ENCODE assay signal across 28 cellular contexts in the genomic region with DNA sequence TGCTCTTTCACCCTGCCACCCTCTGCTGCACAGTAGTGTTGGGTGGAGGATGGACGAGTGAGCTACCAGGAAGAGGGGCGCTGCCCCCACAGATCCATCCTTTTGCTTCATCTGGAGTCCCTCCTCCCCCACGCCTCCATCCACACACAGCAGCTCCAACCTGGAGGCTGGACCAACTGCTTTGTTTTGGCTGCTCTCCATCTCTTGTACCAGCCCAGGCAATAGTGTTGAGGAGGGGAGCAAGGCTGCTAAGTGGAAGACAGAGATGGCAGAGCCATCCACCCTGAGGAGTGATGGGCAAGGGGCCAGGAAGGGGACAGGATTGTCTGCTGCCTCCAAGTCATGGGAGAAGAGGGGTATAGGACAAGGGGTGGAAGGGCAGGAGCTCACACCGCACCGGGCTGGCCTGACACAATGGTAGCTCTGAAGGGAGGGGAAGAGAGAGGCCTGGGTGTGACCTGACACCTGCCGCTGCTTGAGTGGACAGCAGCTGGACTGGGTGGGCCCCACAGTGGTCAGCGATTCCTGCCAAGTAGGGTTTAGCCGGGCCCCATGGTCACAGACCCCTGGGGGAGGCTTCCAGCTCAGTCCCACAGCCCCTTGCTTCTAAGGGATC. TPM values are rescaled to one million over a fixed set of nuclear protein-coding genes. Genes with fewer than 3 reads are reported as not detected.
DNase-seq lines count a peak whose midpoint lies in the region; ATAC-seq, FAIRE-seq and TF ChIP-seq lines count a peak whose summit lies in the region.
"Had no signal": no experiment of that assay in that cellular context is flagged by ENCODE, and none has a peak within 500 bp of the region (broad histone marks: within the 10 kb centered on the region; RNA-seq: fewer than 3 reads in every experiment).

No MANE protein-coding gene starts in this region.

- RAD21 ChIA-PET in GM12878 (lab: Charles Lee; ENCODE audit: unreplicated experiment) = no interaction called here

- H4K20me1 ChIP-seq in GM12878 (ENCODE audit: control insufficient read depth, insufficient read depth) = no peaks in the 10 kb centered on the region

- H3K79me2 ChIP-seq in GM12878 (ENCODE audit: control insufficient read depth, insufficient read depth, low read length) = no peaks in the 10 kb centered on the region

- H2BK5ac ChIP-seq in neuronal stem cell (ENCODE audit: low read length) = no peak overlapping the region

- H3K36me3 Mint-ChIP-seq in T-helper 1 cell treated with Interleukin-12 subunit alpha and Interleukin-12 subunit beta and Interleukin-4 antibody, amounts not matched to agents 30 μg/mL and 1 μg/mL, for 36 hours (ENCODE audit: low read depth) = peaks cover 20% of the 10 kb centered on the region
- H3K36me3 Mint-ChIP-seq in osteocyte (ENCODE audit: unreplicated experiment) = peaks cover 21% of the 10 kb centered on the region

- peak overlapping the region; percentile 74 for H3K23ac ChIP-seq in neuronal stem cell (ENCODE audit: low read depth, low read length, poor library complexity)

- intact Hi-C loops in GM12878 (cut with micrococcal nuclease; ENCODE audit: unreplicated experiment) = no loop called here
- intact Hi-C loops in body of pancreas (cut with DNase I) = no loop called here
- intact Hi-C loops in upper lobe of right lung (cut with DNase I) = no loop called here

- H3K27ac Mint-ChIP-seq in T-helper 1 cell treated with Interleukin-12 subunit alpha and Interleukin-12 subunit beta and Interleukin-4 antibody, amounts not matched to agents 30 μg/mL and 1 μg/mL, for 36 hours = peak overlapping the region; percentile 10
- H3K27ac Mint-ChIP-seq in osteocyte (ENCODE audit: unreplicated experiment) = no peak overlapping the region
- H3K27ac Mint-ChIP-seq: activated naive CD4-positive, alpha-beta T cell treated with anti-CD3 and anti-CD28 coated beads, Interleukin-2, amount 10 ng/mL, durations not matched to agents 7 days and 5 days had no signal

- no peak overlapping the region for H3K4ac ChIP-seq in neuronal stem cell (ENCODE audit: low read length)

- H2BK120ac ChIP-seq in neuronal stem cell (ENCODE audit: low read depth, low read length) = no peak overlapping the region

- ATAC-seq in GM12878 (no peak), body of pancreas (no peak), upper lobe of right lung (no peak)

- H3K4me1 ChIP-seq in GM12878 (ENCODE audit: control insufficient read depth, insufficient read depth, low read length) = no peaks in the 10 kb centered on the region
- peaks cover 0 to 5% of the 10 kb centered on the region in 2 donors for H3K4me1 ChIP-seq in neuronal stem cell (ENCODE audit: control insufficient read depth in 2 of 2, insufficient read depth in 1 of 2, low read depth in 1 of 2, low read length in 2 of 2)
- H3K4me1 ChIP-seq in body of pancreas = no peaks in the 10 kb centered on the region
- H3K4me1 ChIP-seq in upper lobe of right lung = peaks cover 11% of the 10 kb centered on the region
- H3K4me1 ChIP-seq: SJSA1, thyroid gland had no signal

- TF ChIP-seq EP300 in GM12878 (IDR thresholded peaks at IDR 0.05; ENCODE audit: borderline replicate concordance in 1 of 2, control insufficient read depth in 1 of 2, low read depth in 2 of 2, low read length in 2 of 2) = no peak

- H3K9me3 ChIP-seq in GM12878 (replicated peaks; ENCODE audit: control insufficient read depth, insufficient read depth, low read length) = no peaks in the 10 kb centered on the region
- H3K9me3 ChIP-seq in neuronal stem cell (replicated peaks in 1 of 2; ENCODE audit: control insufficient read depth in 2 of 2, insufficient read depth in 1 of 2, low read depth in 1 of 2, low read length in 2 of 2) = no peaks in the 10 kb centered on the region
- H3K9me3 ChIP-seq in body of pancreas = no peaks in the 10 kb centered on the region
- H3K9me3 ChIP-seq in upper lobe of right lung = no peaks in the 10 kb centered on the region
- H3K9me3 ChIP-seq: SJSA1, thyroid gland had no signal

- no peak overlapping the region for H3K18ac ChIP-seq in neuronal stem cell (ENCODE audit: low read length)

- H3K4me1 Mint-ChIP-seq in T-helper 1 cell treated with Interleukin-12 subunit alpha and Interleukin-12 subunit beta and Interleukin-4 antibody, amounts not matched to agents 30 μg/mL and 1 μg/mL, for 36 hours (ENCODE audit: low read depth) = peaks cover 2% of the 10 kb centered on the region
- H3K4me1 Mint-ChIP-seq in osteocyte (ENCODE audit: unreplicated experiment) = no peaks in the 10 kb centered on the region
- H3K4me1 Mint-ChIP-seq: activated naive CD4-positive, alpha-beta T cell treated with anti-CD3 and anti-CD28 coated beads, Interleukin-2, amount 10 ng/mL, durations not matched to agents 7 days and 5 days had no signal

- no peak for TF ChIP-seq CTCF in GM12878 (IDR thresholded peaks at IDR 0.05 in 2 of 3, conservative IDR thresholded peaks at IDR 0.05 in 1 of 3; ENCODE audit: control insufficient read depth in 2 of 3, extremely low read depth in 1 of 3, insufficient read depth in 1 of 3, low read depth in 3 of 3, low read length in 3 of 3)
- TF ChIP-seq CTCF in body of pancreas (IDR thresholded peaks at IDR 0.05) = no peak
- TF ChIP-seq CTCF in upper lobe of right lung (IDR thresholded peaks at IDR 0.05) = no peak
- no peak for TF ChIP-seq CTCF in osteocyte (IDR thresholded peaks at IDR 0.05)

- in situ Hi-C loops in GM18951 (cut with MboI; ENCODE audit: low sequenced_read_pairs, unreplicated experiment) = no loop called here
- in situ Hi-C loops in GM12878 (cut with MboI) = no loop called here

- no TSS peak for BruUV-seq in GM12878 (replicated peaks; lab: Mats Ljungman, UMichigan)

- SMC1A ChIA-PET in GM12878 (lab: Charles Lee; ENCODE audit: uncharacterized antibody, unreplicated experiment) = interaction anchor here (0.6 to 2.3 kb wide), 3 partner anchors 17 to 115 kb away, joined by 3 to 9 read pairs (median 8); no protein-coding TSS in a partner anchor

- no peaks in the 10 kb centered on the region for H3K9me3 Mint-ChIP-seq in T-helper 1 cell treated with Interleukin-12 subunit alpha and Interleukin-12 subunit beta and Interleukin-4 antibody, amounts not matched to agents 30 μg/mL and 1 μg/mL, for 36 hours
- no peaks in the 10 kb centered on the region for H3K9me3 Mint-ChIP-seq in osteocyte (ENCODE audit: unreplicated experiment)
- H3K9me3 Mint-ChIP-seq: activated naive CD4-positive, alpha-beta T cell treated with anti-CD3 and anti-CD28 coated beads, Interleukin-2, amount 10 ng/mL, durations not matched to agents 7 days and 5 days; activated T-cell treated with anti-CD3 and anti-CD28 coated beads, Interleukin-2, amount 50 U/mL, for 24 hours had no signal

- H3K36me3 ChIP-seq in GM12878 (ENCODE audit: control insufficient read depth in 2 of 2, insufficient read depth in 2 of 2, low read length in 1 of 2) (peaks cover 7 to 13% of the 10 kb centered on the region in 2 experiments), neuronal stem cell (replicated peaks in 1 of 2; ENCODE audit: control insufficient read depth in 2 of 2, insufficient read depth in 2 of 2, low read length in 2 of 2) (peaks cover 21 to 86% of the 10 kb centered on the region in 2 donors), body of pancreas (replicated peaks in 1 of 2; ENCODE audit: insufficient read depth in 1 of 2, low read depth in 2 of 2) (peaks cover 0 to 8% of the 10 kb centered on the region in 2 donors), upper lobe of right lung (peaks cover 34% of the 10 kb centered on the region)

- H3K14ac ChIP-seq in neuronal stem cell (ENCODE audit: low read length) = no peak overlapping the region

- H2AK5ac ChIP-seq in neuronal stem cell (ENCODE audit: low read depth, low read length) = no peak overlapping the region

- no peaks in the 10 kb centered on the region for H3K27me3 Mint-ChIP-seq in T-helper 1 cell treated with Interleukin-12 subunit alpha and Interleukin-12 subunit beta and Interleukin-4 antibody, amounts not matched to agents 30 μg/mL and 1 μg/mL, for 36 hours (ENCODE audit: low read depth)
- peaks cover 4% of the 10 kb centered on the region for H3K27me3 Mint-ChIP-seq in osteocyte (ENCODE audit: unreplicated experiment)
- H3K27me3 Mint-ChIP-seq: activated T-cell treated with anti-CD3 and anti-CD28 coated beads, Interleukin-2, amount 50 U/mL, for 24 hours had no signal

- no peak overlapping the region for H3K4me3 Mint-ChIP-seq in T-helper 1 cell treated with Interleukin-12 subunit alpha and Interleukin-12 subunit beta and Interleukin-4 antibody, amounts not matched to agents 30 μg/mL and 1 μg/mL, for 36 hours
- no peak overlapping the region for H3K4me3 Mint-ChIP-seq in osteocyte (ENCODE audit: unreplicated experiment)
- H3K4me3 Mint-ChIP-seq: activated naive CD4-positive, alpha-beta T cell treated with anti-CD3 and anti-CD28 coated beads, Interleukin-2, amount 10 ng/mL, durations not matched to agents 7 days and 5 days; activated T-cell treated with anti-CD3 and anti-CD28 coated beads, Interleukin-2, amount 50 U/mL, for 24 hours had no signal

- H3K9ac ChIP-seq in GM12878 (ENCODE audit: control insufficient read depth, insufficient read depth, low read length) = no peak overlapping the region
- H3K9ac ChIP-seq in neuronal stem cell (ENCODE audit: low read depth, low read length, poor library complexity) = no peak overlapping the region

- no peak for TF ChIP-seq RAD21 in GM12878 (IDR thresholded peaks at IDR 0.05; ENCODE audit: insufficient read depth, low read depth, low read length)

- no peak for FAIRE-seq in GM12878 (lab: Jason Lieb, UNC)
- FAIRE-seq: frontal cortex, RCC 7860 had no signal

- no peak overlapping the region for H3K4me2 ChIP-seq in GM12878 (ENCODE audit: control insufficient read depth, insufficient read depth)
- no peak overlapping the region for H3K4me2 ChIP-seq in neuronal stem cell (ENCODE audit: insufficient read depth, low read length, poor library complexity, severe bottlenecking)

- H4K91ac ChIP-seq in neuronal stem cell (ENCODE audit: low read depth, low read length, poor library complexity) = no peak overlapping the region

- H3K27me3 ChIP-seq in GM12878 (replicated peaks in 1 of 2; ENCODE audit: control insufficient read depth in 2 of 2, insufficient read depth in 2 of 2, low read length in 1 of 2) = no peaks in the 10 kb centered on the region
- no peaks in the 10 kb centered on the region for H3K27me3 ChIP-seq in neuronal stem cell (ENCODE audit: control insufficient read depth in 3 of 3, insufficient read depth in 3 of 3, low read depth in 1 of 3, low read length in 3 of 3)
- H3K27me3 ChIP-seq in body of pancreas = no peaks in the 10 kb centered on the region
- no peaks in the 10 kb centered on the region for H3K27me3 ChIP-seq in upper lobe of right lung
- H3K27me3 ChIP-seq: SJSA1, thyroid gland had no signal

- no peak overlapping the region for H2BK15ac ChIP-seq in neuronal stem cell (ENCODE audit: low read length)

- H2BK12ac ChIP-seq in neuronal stem cell (ENCODE audit: low read length) = no peak overlapping the region

- DNase-seq in T-helper 1 cell = no peak
- no peak for DNase-seq in GM12878 (ENCODE audit: low read depth, low spot score)
- DNase-seq in neuronal stem cell (ENCODE audit: low spot score) = no peak
- DNase-seq in body of pancreas = no peak
- DNase-seq in upper lobe of right lung = no peak
- no peak for DNase-seq in osteocyte (ENCODE audit: extremely low spot score, unreplicated experiment)
- DNase-seq: activated CD8-positive, alpha-beta memory T cell treated with anti-CD3 and anti-CD28 coated beads for 24 hours; activated naive CD4-positive, alpha-beta T cell treated with anti-CD3 and anti-CD28 coated beads, Interleukin-2, amount 10 ng/mL, durations not matched to agents 7 days and 5 days; activated T-cell treated with anti-CD3 and anti-CD28 coated beads, Interleukin-2, amount 50 U/mL, for 24 hours; AML-193; COR-L47; effector CD4-positive, alpha-beta T cell; GOT3; NCI-H1417; NCI-H524 treated with DMSO at 0.1 percent for 48 hours; stimulated activated naive CD4-positive, alpha-beta T cell treated with Interleukin-2 at 50 U/mL for 16 hours; thyroid gland; WERI-Rb-1 had no signal

- H2AFZ ChIP-seq in GM12878 (ENCODE audit: control insufficient read depth, low read depth, low read length) (no peak overlapping the region), neuronal stem cell (ENCODE audit: low read length) (no peak overlapping the region)

- POLR2A ChIA-PET in GM12878 (lab: Charles Lee) = no interaction called here

- CTCF ChIA-PET in GM12878 (lab: Yijun Ruan, JAX) = interaction anchor here (0.7 to 4.8 kb wide), 2 partner anchors 10 to 16 kb away, joined by 3 to 23 read pairs; no protein-coding TSS in a partner anchor

- TF ChIP-seq POLR2A in GM18951 (IDR thresholded peaks at IDR 0.05; ENCODE audit: extremely low read depth, insufficient read depth, insufficient read length) = peak; percentile 11
- TF ChIP-seq POLR2A in GM12878 (IDR thresholded peaks at IDR 0.05; ENCODE audit: low read depth, low read length) = peak; percentile 64
- TF ChIP-seq POLR2A in body of pancreas (IDR thresholded peaks at IDR 0.05) = no peak

- no peak overlapping the region for H3K4me3 ChIP-seq in GM12878
- H3K4me3 ChIP-seq in neuronal stem cell (ENCODE audit: low read length in 2 of 2) = no peak overlapping the region
- H3K4me3 ChIP-seq in body of pancreas = no peak overlapping the region
- no peak overlapping the region for H3K4me3 ChIP-seq in upper lobe of right lung
- H3K4me3 ChIP-seq: SJSA1, thyroid gland had no signal

- WGBS in GM12878 (ENCODE audit: insufficient coverage, insufficient replicate concordance, low lambda C conversion rate, missing lambda C conversion rate) = 83% methylated on average over 8 of the region's 8 CpGs
- no CpG with 5 or more reads among the region's 8 CpGs for WGBS in neuronal stem cell (ENCODE audit: extremely low coverage in 2 of 2, insufficient read length in 2 of 2, insufficient replicate concordance in 1 of 2), 2 donors
- 60 to 72% methylated on average over 6 to 8 of the region's 8 CpGs for WGBS in body of pancreas, 2 donors

- no peaks in the 10 kb centered on the region for H3K79me1 ChIP-seq in neuronal stem cell (ENCODE audit: low read depth, low read length)

- no peak overlapping the region for H3K27ac ChIP-seq in GM12878 (ENCODE audit: control insufficient read depth, insufficient read depth)
- no peak overlapping the region for H3K27ac ChIP-seq in neuronal stem cell (replicated peaks; ENCODE audit: low read length)
- no peak overlapping the region for H3K27ac ChIP-seq in body of pancreas
- no peak overlapping the region for H3K27ac ChIP-seq in upper lobe of right lung
- H3K27ac ChIP-seq: HL-60, SJSA1, thyroid gland, WERI-Rb-1 had no signal

- H4K8ac ChIP-seq in neuronal stem cell (ENCODE audit: low read depth, low read length) = no peak overlapping the region

RNA-seq across cellular contexts. Expression of gene CHRNB2, which starts 8.5 kb away (rescaled TPM):
- total RNA-seq in GM12878 (2013; cell fraction: nucleolus; rRNA removed) = 0.07 and 0.08 TPM in 2 replicates
- total RNA-seq in GM12878 (2014; rRNA removed) (not detected in 2 replicates), GM12878 (2014; rRNA removed; fragmentation: Illumina TruSeq; extraction: Trizol) (not detected in 2 replicates), GM12878 (2021) (0.03 TPM in 1 of 2 replicates, not detected in the other), body of pancreas (1 to 10 TPM in 1 of 2 donors, under 1 TPM in 1; 0.52 to 7.6 TPM), upper lobe of right lung (not detected), osteocyte (0.10 and 0.27 TPM in 2 replicates)
- polyA plus RNA-seq in GM12878 (2011; ENCODE audit: low read depth) = 0.10 TPM
- polyA plus RNA-seq in GM12878 (2011; rRNA removed) (not detected in 2 replicates), GM12878 (2014; fragmentation: Illumina TruSeq; extraction: Trizol) (0.03 TPM in 1 of 2 replicates, not detected in the other), GM12878 (2014; fragmentation: Nextera tagmentation; extraction: Ambion mirVana) (not detected), GM12878 (2014; rRNA removed) (0.01 and 0.04 TPM in 2 replicates), GM12878 (2016; fragmentation: Nextera tagmentation; extraction: Ambion mirVana) (under 1 TPM in 1 of 2 experiments, not detected in 1; 0.11 TPM)
- 0.02 TPM in 1 of 2 replicates, not detected in the other for polyA plus RNA-seq in GM12878 (2011; cell fraction: cytosol; rRNA removed)
- 0.04 and 0.07 TPM in 2 replicates for polyA plus RNA-seq in GM12878 (2011; cell fraction: nucleus; rRNA removed)
- 0.08 and 0.10 TPM in 2 replicates for polyA plus RNA-seq in GM12878 (2012)
- 0.80 TPM in 1 of 2 replicates, not detected in the other for polyA minus RNA-seq in GM12878 (2011; rRNA and poly(A)+ RNA removed)
- not detected in 2 replicates for polyA minus RNA-seq in GM12878 (2011; cell fraction: cytosol; rRNA and poly(A)+ RNA removed)
- not detected in 2 replicates for polyA minus RNA-seq in GM12878 (2011; cell fraction: nucleus; rRNA and poly(A)+ RNA removed)
- polyA plus RNA-seq in neuronal stem cell (2013, experiment 1 of 2) = 0.66 TPM
- 0.51 TPM for polyA plus RNA-seq in neuronal stem cell (2013, experiment 2 of 2)
- total RNA-seq: A172; chondrocyte; posterior vena cava; SJSA1; T-helper 2 cell treated with Interferon-gamma antibody and Interleukin-4, amounts not matched to agents 100 ng/mL and 5 ng/mL, for 36 hours had no signal

RNA-seq across cellular contexts. Expression of gene UBE2Q1, which starts 17.6 kb away (rescaled TPM):
- total RNA-seq in GM12878 (2013; cell fraction: nucleolus; rRNA removed) = 23.0 and 26.0 TPM in 2 replicates
- total RNA-seq in GM12878 (2014; rRNA removed) = 30.3 and 33.6 TPM in 2 replicates
- total RNA-seq in GM12878 (2014; rRNA removed; fragmentation: Illumina TruSeq; extraction: Trizol) = 34.8 and 40.0 TPM in 2 replicates
- total RNA-seq in GM12878 (2021) = 79.1 and 82.6 TPM in 2 replicates
- polyA plus RNA-seq in GM12878 (2011; ENCODE audit: low read depth) = 151 TPM
- 23.5 and 25.1 TPM in 2 replicates for polyA plus RNA-seq in GM12878 (2011; rRNA removed)
- polyA plus RNA-seq in GM12878 (2011; cell fraction: cytosol; rRNA removed) = 14.7 and 17.2 TPM in 2 replicates
- 35.1 and 39.0 TPM in 2 replicates for polyA plus RNA-seq in GM12878 (2011; cell fraction: nucleus; rRNA removed)
- polyA plus RNA-seq in GM12878 (2012) = 48.0 and 59.0 TPM in 2 replicates
- polyA plus RNA-seq in GM12878 (2014; fragmentation: Illumina TruSeq; extraction: Trizol) = 63.9 and 75.3 TPM in 2 replicates
- 10 to 100 TPM; 11.0 to 20.3 TPM for polyA plus RNA-seq in GM12878 (2014; fragmentation: Nextera tagmentation; extraction: Ambion mirVana)
- 24.7 and 27.0 TPM in 2 replicates for polyA plus RNA-seq in GM12878 (2014; rRNA removed)
- polyA plus RNA-seq in GM12878 (2016; fragmentation: Nextera tagmentation; extraction: Ambion mirVana) = 1 to 10 TPM; 3.9 to 4.3 TPM
- polyA minus RNA-seq in GM12878 (2011; rRNA and poly(A)+ RNA removed) = 16.3 and 17.7 TPM in 2 replicates
- 14.3 and 20.0 TPM in 2 replicates for polyA minus RNA-seq in GM12878 (2011; cell fraction: cytosol; rRNA and poly(A)+ RNA removed)
- polyA minus RNA-seq in GM12878 (2011; cell fraction: nucleus; rRNA and poly(A)+ RNA removed) = 20.2 and 20.4 TPM in 2 replicates
- polyA plus RNA-seq in neuronal stem cell (2013, experiment 1 of 2) = 50.6 TPM
- polyA plus RNA-seq in neuronal stem cell (2013, experiment 2 of 2) = 49.4 TPM
- total RNA-seq in body of pancreas = 10 to 100 TPM; 19.8 to 25.7 TPM
- 93.5 TPM for total RNA-seq in upper lobe of right lung
- 77.3 and 82.1 TPM in 2 replicates for total RNA-seq in osteocyte

RNA-seq across cellular contexts. Expression of gene ADAR, which starts 31.9 kb away (rescaled TPM):
- total RNA-seq in GM12878 (2013; cell fraction: nucleolus; rRNA removed) = 255 and 274 TPM in 2 replicates
- 177 and 189 TPM in 2 replicates for total RNA-seq in GM12878 (2014; rRNA removed)
- 174 and 179 TPM in 2 replicates for total RNA-seq in GM12878 (2014; rRNA removed; fragmentation: Illumina TruSeq; extraction: Trizol)
- total RNA-seq in GM12878 (2021) = 283 and 292 TPM in 2 replicates
- 115 TPM for polyA plus RNA-seq in GM12878 (2011; ENCODE audit: low read depth)
- 369 and 413 TPM in 2 replicates for polyA plus RNA-seq in GM12878 (2011; rRNA removed)
- polyA plus RNA-seq in GM12878 (2011; cell fraction: cytosol; rRNA removed) = 278 and 279 TPM in 2 replicates
- 453 and 565 TPM in 2 replicates for polyA plus RNA-seq in GM12878 (2011; cell fraction: nucleus; rRNA removed)
- 132 and 134 TPM in 2 replicates for polyA plus RNA-seq in GM12878 (2012)
- 213 and 235 TPM in 2 replicates for polyA plus RNA-seq in GM12878 (2014; fragmentation: Illumina TruSeq; extraction: Trizol)
- polyA plus RNA-seq in GM12878 (2014; fragmentation: Nextera tagmentation; extraction: Ambion mirVana) = 100 to 1,000 TPM in 1 of 2 experiments, 10 to 100 TPM in 1; 55.5 to 105 TPM
- 172 and 180 TPM in 2 replicates for polyA plus RNA-seq in GM12878 (2014; rRNA removed)
- polyA plus RNA-seq in GM12878 (2016; fragmentation: Nextera tagmentation; extraction: Ambion mirVana) = 100 to 1,000 TPM; 160 to 169 TPM
- polyA minus RNA-seq in GM12878 (2011; rRNA and poly(A)+ RNA removed) = 717 and 718 TPM in 2 replicates
- polyA minus RNA-seq in GM12878 (2011; cell fraction: cytosol; rRNA and poly(A)+ RNA removed) = 130 and 154 TPM in 2 replicates
- polyA minus RNA-seq in GM12878 (2011; cell fraction: nucleus; rRNA and poly(A)+ RNA removed) = 221 and 272 TPM in 2 replicates
- polyA plus RNA-seq in neuronal stem cell (2013, experiment 1 of 2) = 63.7 TPM
- 66.8 TPM for polyA plus RNA-seq in neuronal stem cell (2013, experiment 2 of 2)
- total RNA-seq in body of pancreas = 100 to 1,000 TPM in 1 of 2 donors, 10 to 100 TPM in 1; 54.0 to 103 TPM
- 205 TPM for total RNA-seq in upper lobe of right lung
- total RNA-seq in osteocyte = 186 and 188 TPM in 2 replicates

Comparison
In these comparisons a context has a peak if more than half of its experiments do, and no peak if none do; other contexts are left out.
1. POLR2A ChIP-seq: peak in GM18951 (single experiment) and GM12878 (single experiment); none in body of pancreas (0 of 3).